In the genomic region with DNA sequence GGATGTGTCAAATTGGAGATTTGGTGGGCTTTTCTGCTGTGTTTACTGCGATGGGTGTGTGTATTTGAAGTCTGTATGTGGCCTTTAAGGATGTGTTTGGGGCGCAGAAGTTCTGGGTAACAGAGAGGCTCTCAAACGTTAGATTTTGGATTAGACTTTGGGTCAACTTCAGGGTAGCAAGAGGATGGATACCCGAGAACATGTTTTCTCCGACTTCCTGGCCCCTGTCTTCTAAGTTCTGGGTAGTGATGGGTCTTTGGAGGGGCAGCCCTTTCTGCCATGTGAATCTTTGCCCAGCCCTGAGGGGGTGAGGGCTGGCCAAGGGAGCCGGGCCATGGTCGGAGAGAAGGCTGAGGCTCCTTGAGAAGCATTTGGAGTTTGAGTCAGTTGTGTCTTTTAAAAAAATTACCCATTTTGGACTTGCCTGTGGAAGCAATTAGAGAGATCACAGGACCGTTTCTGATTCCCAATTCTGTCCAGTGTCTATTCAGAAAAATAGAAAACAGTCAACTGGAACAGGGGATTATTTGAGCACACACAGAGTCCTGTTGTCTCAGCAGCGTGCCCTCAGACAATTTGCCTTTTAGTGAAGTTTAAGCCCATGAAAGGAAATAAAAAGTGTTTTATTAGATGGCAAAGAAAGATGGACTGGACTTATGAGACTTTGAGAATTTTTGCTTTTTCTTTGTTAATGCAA, we compare ENCODE assay signal across 11 cellular contexts.
A peak's percentile ranks its signal among the peaks of the same experiment; 100 is the strongest.
DNase-seq lines count a peak whose midpoint lies in the region; ATAC-seq and TF ChIP-seq lines count a peak whose summit lies in the region.
"Had no signal": no experiment of that assay in that cellular context is flagged by ENCODE, and none has a peak within 500 bp of the region (broad histone marks: within the 10 kb centered on the region; RNA-seq: fewer than 3 reads in every experiment).

No MANE protein-coding gene starts in this region.

- H3K27ac Mint-ChIP-seq in activated naive CD8-positive, alpha-beta T cell treated with anti-CD3 and anti-CD28 coated beads, Interleukin-2, amount 50 U/mL, for 24 hours = peak overlapping the region; percentile 15
- H3K27ac Mint-ChIP-seq in activated naive CD8-positive, alpha-beta T cell treated with anti-CD3 and anti-CD28 coated beads for 36 hours = no peak overlapping the region
- H3K27ac Mint-ChIP-seq in nephron = peak overlapping the region in 2 of 3 experiments; percentile 3 to 19

- H3K36me3 Mint-ChIP-seq in activated naive CD8-positive, alpha-beta T cell treated with anti-CD3 and anti-CD28 coated beads, Interleukin-2, amount 50 U/mL, for 24 hours (ENCODE audit: low read depth) = peaks cover 2% of the 10 kb centered on the region
- H3K36me3 Mint-ChIP-seq in activated naive CD8-positive, alpha-beta T cell treated with anti-CD3 and anti-CD28 coated beads for 36 hours = no peaks in the 10 kb centered on the region
- no peaks in the 10 kb centered on the region for H3K36me3 Mint-ChIP-seq in nephron (ENCODE audit: low read depth)

- H3K4me1 Mint-ChIP-seq in activated naive CD8-positive, alpha-beta T cell treated with anti-CD3 and anti-CD28 coated beads, Interleukin-2, amount 50 U/mL, for 24 hours = peaks cover 82% of the 10 kb centered on the region
- H3K4me1 Mint-ChIP-seq in activated naive CD8-positive, alpha-beta T cell treated with anti-CD3 and anti-CD28 coated beads for 36 hours = peaks cover 39% of the 10 kb centered on the region
- H3K4me1 Mint-ChIP-seq in nephron = peaks cover 37% of the 10 kb centered on the region

- no peak for TF ChIP-seq CTCF in nephron (IDR thresholded peaks at IDR 0.05; ENCODE audit: unreplicated experiment in 3 of 3)

- H3K9me3 Mint-ChIP-seq in activated naive CD8-positive, alpha-beta T cell treated with anti-CD3 and anti-CD28 coated beads, Interleukin-2, amount 50 U/mL, for 24 hours = no peaks in the 10 kb centered on the region
- H3K9me3 Mint-ChIP-seq in activated naive CD8-positive, alpha-beta T cell treated with anti-CD3 and anti-CD28 coated beads for 36 hours = no peaks in the 10 kb centered on the region
- H3K9me3 Mint-ChIP-seq in nephron = no peaks in the 10 kb centered on the region

- no peak overlapping the region for H3K4me3 Mint-ChIP-seq in activated naive CD8-positive, alpha-beta T cell treated with anti-CD3 and anti-CD28 coated beads, Interleukin-2, amount 50 U/mL, for 24 hours
- H3K4me3 Mint-ChIP-seq in activated naive CD8-positive, alpha-beta T cell treated with anti-CD3 and anti-CD28 coated beads for 36 hours = no peak overlapping the region
- H3K4me3 Mint-ChIP-seq in nephron = no peak overlapping the region

- ATAC-seq in activated naive CD8-positive, alpha-beta T cell treated with anti-CD3 and anti-CD28 coated beads, Interleukin-2, amount 50 U/mL, for 24 hours = no peak
- ATAC-seq in GM21381 (IDR thresholded peaks at IDR 0.05; ENCODE audit: unreplicated experiment) (no peak), HG02938 (IDR thresholded peaks at IDR 0.05; ENCODE audit: unreplicated experiment) (no peak)
- ATAC-seq: HCT116 had no signal

- no peak for DNase-seq in activated naive CD8-positive, alpha-beta T cell treated with anti-CD3 and anti-CD28 coated beads, Interleukin-2, amount 50 U/mL, for 24 hours
- no peak for DNase-seq in activated naive CD8-positive, alpha-beta T cell treated with anti-CD3 and anti-CD28 coated beads for 36 hours
- peak; percentile 43 for DNase-seq in epidermal melanocyte (ENCODE audit: insufficient read length, low spot score)
- DNase-seq in stimulated activated CD8-positive, alpha-beta memory T cell treated with anti-CD3 and anti-CD28 coated beads, Interleukin-4, amount 100 ng/mL, for 48 hours = no peak
- DNase-seq in DMS79 treated with DMSO at 0.1 percent for 48 hours (lab: John Stamatoyannopoulos, UW) = no peak
- DNase-seq: activated gamma-delta T cell treated with Interleukin-2 at 50 U/mL for 16 hours, T1000 had no signal

- no peaks in the 10 kb centered on the region for H3K27me3 Mint-ChIP-seq in activated naive CD8-positive, alpha-beta T cell treated with anti-CD3 and anti-CD28 coated beads, Interleukin-2, amount 50 U/mL, for 24 hours
- H3K27me3 Mint-ChIP-seq in activated naive CD8-positive, alpha-beta T cell treated with anti-CD3 and anti-CD28 coated beads for 36 hours = no peaks in the 10 kb centered on the region
- H3K27me3 Mint-ChIP-seq in nephron (ENCODE audit: low read depth) = peaks cover 35% of the 10 kb centered on the region
